ENCODE assay signal across 12 cellular contexts in the genomic region with DNA sequence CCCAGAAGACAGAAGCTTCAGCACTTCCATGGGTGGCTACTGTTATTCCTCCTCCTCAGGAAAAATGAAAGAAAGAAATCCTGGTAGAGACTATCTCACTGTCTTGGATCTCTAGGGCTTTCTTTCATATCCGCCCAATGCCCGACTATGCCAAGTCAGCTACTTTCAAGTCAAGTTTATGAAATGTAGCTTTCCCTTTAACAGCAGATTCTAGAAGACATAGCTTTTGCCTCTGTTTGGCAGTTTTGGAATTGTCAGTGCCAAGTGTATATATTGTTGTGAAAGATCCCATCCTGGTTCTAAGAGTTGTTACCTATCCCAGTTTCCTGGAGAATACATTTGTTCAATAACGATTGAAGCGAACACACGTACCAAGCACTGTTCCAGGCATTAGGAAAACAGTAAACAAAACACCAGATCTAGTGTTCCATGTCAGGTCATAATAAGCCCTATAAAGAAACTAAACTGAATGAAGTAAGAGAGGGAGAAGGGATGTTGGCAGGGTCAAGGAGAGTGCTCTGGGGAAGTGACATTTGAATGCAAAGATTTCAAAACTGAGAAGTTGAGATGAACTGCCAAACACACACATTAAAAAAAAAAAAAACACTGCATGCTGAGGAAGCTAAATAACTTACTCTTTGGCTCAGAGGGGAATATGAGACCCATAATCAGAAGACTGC. TPM values are rescaled to one million over a fixed set of nuclear protein-coding genes. Genes with fewer than 3 reads are reported as not detected.
A peak's percentile ranks its signal among the peaks of the same experiment; 100 is the strongest.
DNase-seq lines count a peak whose midpoint lies in the region; ATAC-seq and TF ChIP-seq lines count a peak whose summit lies in the region.
"Had no signal": no experiment of that assay in that cellular context is flagged by ENCODE, and none has a peak within 500 bp of the region (broad histone marks: within the 10 kb centered on the region; RNA-seq: fewer than 3 reads in every experiment).

No MANE protein-coding gene starts in this region.

- H3K27me3 ChIP-seq in gastroesophageal sphincter (peaks cover 16% of the 10 kb centered on the region), suprapubic skin (no peaks in the 10 kb centered on the region)

- H3K4me3 ChIP-seq in gastroesophageal sphincter, result peak overlapping the region in 1 of 2 donors; percentile 6
- peak overlapping the region; percentile 34 for H3K4me3 ChIP-seq in suprapubic skin

- H3K27ac ChIP-seq in gastroesophageal sphincter, result no peak overlapping the region
- H3K27ac ChIP-seq in suprapubic skin, result no peak overlapping the region
- H3K27ac ChIP-seq: 22Rv1 had no signal

- H3K4me3 Mint-ChIP-seq in activated CD8-positive, alpha-beta T cell treated with anti-CD3 and anti-CD28 coated beads for 36 hours, result no peak overlapping the region
- H3K4me3 Mint-ChIP-seq: neural crest cell had no signal

- ATAC-seq in HG03342 (IDR thresholded peaks at IDR 0.05; ENCODE audit: unreplicated experiment), result peak; percentile 25
- peak; percentile 36 for ATAC-seq in gastroesophageal sphincter
- no peak for ATAC-seq in activated CD8-positive, alpha-beta T cell treated with anti-CD3 and anti-CD28 coated beads for 36 hours
- ATAC-seq in GM21526 (IDR thresholded peaks at IDR 0.05; ENCODE audit: low FRiP score, unreplicated experiment), result no peak

- H3K4me1 ChIP-seq in gastroesophageal sphincter, result peaks cover 0 to 14% (median 0%) of the 10 kb centered on the region in 3 donors
- peaks cover 5% of the 10 kb centered on the region for H3K4me1 ChIP-seq in suprapubic skin

- H3K36me3 ChIP-seq in gastroesophageal sphincter (no peaks in the 10 kb centered on the region), suprapubic skin (no peaks in the 10 kb centered on the region)

- no peaks in the 10 kb centered on the region for H3K36me3 Mint-ChIP-seq in activated CD8-positive, alpha-beta T cell treated with anti-CD3 and anti-CD28 coated beads for 36 hours (ENCODE audit: low read depth)

- TF ChIP-seq EP300 in gastroesophageal sphincter (IDR thresholded peaks at IDR 0.05) (no peak), suprapubic skin (IDR thresholded peaks at IDR 0.05) (no peak)

- POLR2A ChIA-PET in activated CD8-positive, alpha-beta T cell treated with anti-CD3 and anti-CD28 coated beads for 36 hours (lab: Charles Lee), result interaction anchor here (1.6 kb wide), 1 partner anchor 10 kb away, joined by 4 read pairs; no protein-coding TSS in a partner anchor

- TF ChIP-seq CTCF in gastroesophageal sphincter (IDR thresholded peaks at IDR 0.05) (no peak), suprapubic skin (IDR thresholded peaks at IDR 0.05) (no peak)
- no peak for TF ChIP-seq CTCF in activated CD8-positive, alpha-beta T cell treated with anti-CD3 and anti-CD28 coated beads for 36 hours (IDR thresholded peaks at IDR 0.05)

- no peak for TF ChIP-seq POLR2A in gastroesophageal sphincter (IDR thresholded peaks at IDR 0.05)
- no peak for TF ChIP-seq POLR2A in suprapubic skin (IDR thresholded peaks at IDR 0.05)

- CTCF ChIA-PET in activated CD8-positive, alpha-beta T cell treated with anti-CD3 and anti-CD28 coated beads for 36 hours (lab: Charles Lee), result interaction anchor here (0.8 to 0.9 kb wide), 2 partner anchors 13 to 20 kb away, joined by 3 read pairs; no protein-coding TSS in a partner anchor

- H3K27ac Mint-ChIP-seq in activated CD8-positive, alpha-beta T cell treated with anti-CD3 and anti-CD28 coated beads for 36 hours, result no peak overlapping the region

- no peaks in the 10 kb centered on the region for H3K9me3 ChIP-seq in gastroesophageal sphincter
- no peaks in the 10 kb centered on the region for H3K9me3 ChIP-seq in suprapubic skin

- 49 to 66% methylated on average over 4 to 5 of the region's 5 CpGs for WGBS in gastroesophageal sphincter (ENCODE audit: low coverage in 1 of 2), 2 donors
- WGBS in suprapubic skin, result 19% methylated on average over 5 of the region's 5 CpGs

- intact Hi-C loops in activated CD8-positive, alpha-beta T cell treated with anti-CD3 and anti-CD28 coated beads for 36 hours (cut with micrococcal nuclease), result no loop called here

- DNase-seq in NCI-H510A treated with DMSO at 0.1 percent for 48 hours (lab: John Stamatoyannopoulos, UW) (peak; percentile 33), NCI-H510A (lab: John Stamatoyannopoulos, UW) (no peak), suprapubic skin (ENCODE audit: low spot score in 2 of 2) (no peak), COLO668 (lab: John Stamatoyannopoulos, UW; ENCODE audit: unreplicated experiment) (no peak)
- DNase-seq in activated CD8-positive, alpha-beta T cell treated with anti-CD3 and anti-CD28 coated beads for 36 hours, result no peak
- DNase-seq: activated CD4-positive, alpha-beta T cell treated with anti-CD3 and anti-CD28 coated beads for 1 hour; stimulated activated naive CD8-positive, alpha-beta T cell treated with anti-CD3 and anti-CD28 coated beads, Interleukin-15, Interleukin-2, amounts not matched to agents 100 U/mL and 50 U/mL, for 24 hours had no signal

- H3K4me1 Mint-ChIP-seq in activated CD8-positive, alpha-beta T cell treated with anti-CD3 and anti-CD28 coated beads for 36 hours (ENCODE audit: low read depth), result peaks cover 16% of the 10 kb centered on the region
- H3K4me1 Mint-ChIP-seq: neural crest cell had no signal

- peaks cover 14% of the 10 kb centered on the region for H3K27me3 Mint-ChIP-seq in activated CD8-positive, alpha-beta T cell treated with anti-CD3 and anti-CD28 coated beads for 36 hours

- H3K9me3 Mint-ChIP-seq in activated CD8-positive, alpha-beta T cell treated with anti-CD3 and anti-CD28 coated beads for 36 hours, result no peaks in the 10 kb centered on the region

RNA-seq across cellular contexts. Expression of a gene that starts 14.5 kb away (rescaled TPM):
- total RNA-seq in gastroesophageal sphincter (under 1 TPM in 2 of 4 donors, not detected in 2; 0.16 to 0.54 TPM), suprapubic skin (not detected)
- total RNA-seq in activated CD8-positive, alpha-beta T cell treated with anti-CD3 and anti-CD28 coated beads for 36 hours, result not detected
- total RNA-seq: neural crest cell had no signal

RNA-seq across cellular contexts. Expression of a gene that starts 22.0 kb away (rescaled TPM):
- total RNA-seq in gastroesophageal sphincter (not detected), suprapubic skin (under 1 TPM in 2 of 4 donors, not detected in 2; 0.42 to 0.68 TPM)
- not detected for total RNA-seq in activated CD8-positive, alpha-beta T cell treated with anti-CD3 and anti-CD28 coated beads for 36 hours
- total RNA-seq: neural crest cell had no signal

RNA-seq across cellular contexts. Expression of a gene that starts 52.3 kb away (rescaled TPM):
- total RNA-seq in gastroesophageal sphincter (10 to 100 TPM in 1 of 4 donors, 1 to 10 TPM in 2, not detected in 1; 2.3 to 24.6 (median 7.8) TPM), suprapubic skin (1 to 10 TPM in 2 of 4 donors, under 1 TPM in 1, not detected in 1; 0.68 to 8.4 (median 1.4) TPM)
- total RNA-seq in activated CD8-positive, alpha-beta T cell treated with anti-CD3 and anti-CD28 coated beads for 36 hours, result not detected
- total RNA-seq: neural crest cell had no signal

Comparison
In these comparisons a context has a peak if more than half of its experiments do, and no peak if none do; other contexts are left out.
1. ATAC-seq: peak in HG03342 (single experiment) and gastroesophageal sphincter (single experiment); none in activated CD8-positive, alpha-beta T cell treated with anti-CD3 and anti-CD28 coated beads for 36 hours (single experiment) and GM21526 (single experiment).